8 cellular contexts compared by ENCODE assay signal in genomic region chr22:19942886-19943664, GRCh38. TPM values are rescaled to one million over a fixed set of nuclear protein-coding genes. Genes with fewer than 3 reads are reported as not detected.
A peak's percentile ranks its signal among the peaks of the same experiment; 100 is the strongest.
DNase-seq lines count a peak whose midpoint lies in the region; ATAC-seq, FAIRE-seq and TF ChIP-seq lines count a peak whose summit lies in the region.

No MANE protein-coding gene starts in this region.

- TF ChIP-seq CTCF in activated B cell treated with CpG ODN at 0.5 μM for 24 hours (IDR thresholded peaks at IDR 0.05) (no peak), fibroblast of pulmonary artery (IDR thresholded peaks at IDR 0.05; ENCODE audit: low read length, missing control alignments) (no peak), pancreas (IDR thresholded peaks at IDR 0.05) (no peak)

- no peaks in the 10 kb centered on the region for H3K9me3 Mint-ChIP-seq in activated B cell treated with CpG ODN at 0.5 μM for 24 hours

- DNase-seq in activated B cell treated with CpG ODN at 0.5 μM for 24 hours (no peak), fibroblast of pulmonary artery (ENCODE audit: low read depth) (peak; percentile 87), pancreas (peak in 4 of 6 donors; percentile 27 to 57 (median 34)), GDM1 (lab: John Stamatoyannopoulos, UW) (no peak)

- H3K27me3 ChIP-seq in BLaER1 (no peaks in the 10 kb centered on the region), HUES48 (ENCODE audit: control insufficient read depth, insufficient read depth, low read length) (no peaks in the 10 kb centered on the region), pancreas (no peaks in the 10 kb centered on the region)

- H3K9me3 ChIP-seq in BLaER1 = peaks cover 4% of the 10 kb centered on the region; the same call in 1 of the 2 replicates
- H3K9me3 ChIP-seq in HUES48 (ENCODE audit: control insufficient read depth, insufficient read depth, low read length) = no peaks in the 10 kb centered on the region
- H3K9me3 ChIP-seq in pancreas = no peaks in the 10 kb centered on the region

- peaks cover 19% of the 10 kb centered on the region for H3K36me3 Mint-ChIP-seq in activated B cell treated with CpG ODN at 0.5 μM for 24 hours (ENCODE audit: low read depth)

- ATAC-seq in activated B cell treated with CpG ODN at 0.5 μM for 24 hours (ENCODE audit: low read depth) = no peak
- ATAC-seq in pancreas = peak; percentile 21 to 63 (median 40)
- no peak for ATAC-seq in GM19467 (IDR thresholded peaks at IDR 0.05; ENCODE audit: unreplicated experiment)
- ATAC-seq in HG03442 (IDR thresholded peaks at IDR 0.05; ENCODE audit: unreplicated experiment) = no peak

- peak overlapping the region; percentile 99 for H3K27ac ChIP-seq in BLaER1
- H3K27ac ChIP-seq in HUES48 (ENCODE audit: low read depth, low read length) = peak overlapping the region; percentile 67
- peak overlapping the region; percentile 53 to 96 (median 87) for H3K27ac ChIP-seq in pancreas

- POLR2A ChIA-PET in activated B cell treated with CpG ODN at 0.5 μM for 24 hours (lab: Charles Lee) = interaction anchor here (1.9 kb wide), 1 partner anchor 78 kb away, joined by 9 read pairs; the partner anchor contains the start of gene TANGO2

- intact Hi-C loops in activated B cell treated with CpG ODN at 0.5 μM for 24 hours (cut with micrococcal nuclease) = no loop called here
- intact Hi-C loops in pancreas (cut with DNase I) = no loop called here

- peak overlapping the region; percentile 98 for H3K4me2 ChIP-seq in BLaER1

- H3K4me1 Mint-ChIP-seq in activated B cell treated with CpG ODN at 0.5 μM for 24 hours = peaks cover 56% of the 10 kb centered on the region

- peak overlapping the region; percentile 94 for H3K4me3 Mint-ChIP-seq in activated B cell treated with CpG ODN at 0.5 μM for 24 hours

- no peaks in the 10 kb centered on the region for H3K27me3 Mint-ChIP-seq in activated B cell treated with CpG ODN at 0.5 μM for 24 hours

- WGBS in pancreas, 2 donors = 42 to 44% methylated on average over 9 to 10 of the region's 10 CpGs

- H3K4me1 ChIP-seq in BLaER1 (peaks cover 76% of the 10 kb centered on the region), HUES48 (ENCODE audit: control insufficient read depth, insufficient read depth, low read length) (peaks cover 9% of the 10 kb centered on the region), pancreas (peaks cover 17 to 27% (median 25%) of the 10 kb centered on the region in 3 donors)

- peaks cover 13% of the 10 kb centered on the region; the same call in 1 of the 2 replicates for H3K36me3 ChIP-seq in BLaER1
- no peaks in the 10 kb centered on the region for H3K36me3 ChIP-seq in HUES48 (ENCODE audit: control insufficient read depth, insufficient read depth, low read length)
- no peaks in the 10 kb centered on the region for H3K36me3 ChIP-seq in pancreas

- H3K9ac ChIP-seq in BLaER1 (peak overlapping the region; percentile 95), HUES48 (ENCODE audit: low read depth, low read length) (no peak overlapping the region)

- H3K4me3 ChIP-seq in BLaER1 = peak overlapping the region; percentile 82
- peak overlapping the region; percentile 64; the same call in 1 of the 2 replicates for H3K4me3 ChIP-seq in HUES48 (ENCODE audit: low read depth, low read length)
- H3K4me3 ChIP-seq in fibroblast of pulmonary artery (replicated peaks; ENCODE audit: low read depth, low read length) = peak overlapping the region; percentile 83
- H3K4me3 ChIP-seq in pancreas = peak overlapping the region in 2 of 4 donors; percentile 71 to 90

- CTCF ChIA-PET in activated B cell treated with CpG ODN at 0.5 μM for 24 hours (lab: Charles Lee) = interaction anchor here (1.3 to 2.5 kb wide), 2 partner anchors 11 to 213 kb away, joined by 3 to 10 read pairs; no protein-coding TSS in a partner anchor

- FAIRE-seq in pancreas (lab: Jason Lieb, UNC) = no peak

- no peaks in the 10 kb centered on the region; the same call in 1 of the 2 replicates for H4K20me1 ChIP-seq in BLaER1

- peak overlapping the region; percentile 94 for H3K27ac Mint-ChIP-seq in activated B cell treated with CpG ODN at 0.5 μM for 24 hours

RNA-seq across cellular contexts. Expression of gene TXNRD2, which starts 1.5 kb away (rescaled TPM):
- 24.4 and 31.2 TPM in 2 replicates for total RNA-seq in activated B cell treated with CpG ODN at 0.5 μM for 24 hours
- 10 to 100 TPM in 5 of 6 donors, 1 to 10 TPM in 1; 9.6 to 16.9 (median 13.6) TPM for total RNA-seq in pancreas
- polyA plus RNA-seq in pancreas = 10 to 100 TPM; 33.7 to 41.6 TPM

RNA-seq across cellular contexts. Expression of gene COMT, which starts 1.5 kb away (rescaled TPM):
- 40.6 and 49.5 TPM in 2 replicates for total RNA-seq in activated B cell treated with CpG ODN at 0.5 μM for 24 hours
- 10 to 100 TPM; 48.9 to 95.0 (median 62.3) TPM for total RNA-seq in pancreas
- polyA plus RNA-seq in pancreas = 10 to 100 TPM; 47.9 to 87.8 TPM

Comparison
In these comparisons a context has a peak if more than half of its experiments do, and no peak if none do; other contexts are left out.
1. ATAC-seq: peak in pancreas (4 of 4); none in activated B cell treated with CpG ODN at 0.5 μM for 24 hours (single experiment), GM19467 (single experiment) and HG03442 (single experiment).
2. DNase-seq: peak in fibroblast of pulmonary artery (single experiment) and pancreas (4 of 6); none in activated B cell treated with CpG ODN at 0.5 μM for 24 hours (single experiment) and GDM1 (single experiment).
3. Peak in every context shown above with its lines, with median percentiles within 50 percentile points of each other: H3K27ac ChIP-seq.